16 cellular contexts compared by ENCODE assay signal in the genomic region with DNA sequence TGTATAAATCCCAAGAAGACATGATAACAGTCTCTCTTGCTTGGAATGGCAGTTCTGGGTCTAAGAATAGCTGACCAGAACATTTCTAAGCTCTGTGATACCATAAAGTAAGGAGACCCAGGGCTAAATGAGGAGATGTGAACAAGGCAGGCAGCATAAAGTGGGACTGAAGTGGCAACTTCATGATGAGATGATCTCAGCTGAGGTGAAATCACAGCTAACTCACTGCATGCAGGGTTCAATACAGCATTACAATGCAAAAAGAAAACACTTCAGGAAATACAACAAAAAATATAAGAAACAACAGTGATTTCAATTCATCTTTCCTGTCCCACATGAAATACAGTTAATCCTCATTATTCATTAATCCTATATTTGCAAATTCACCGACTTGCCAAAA. TPM values are rescaled to one million over a fixed set of nuclear protein-coding genes. Genes with fewer than 3 reads are reported as not detected.
"Had no signal": no experiment of that assay in that cellular context is flagged by ENCODE, and none has a peak within 500 bp of the region (broad histone marks: within the 10 kb centered on the region; RNA-seq: fewer than 3 reads in every experiment).

No MANE protein-coding gene starts in this region.

- DNase-seq: activated CD4-positive, alpha-beta memory T cell treated with anti-CD3 and anti-CD28 coated beads, Interleukin-2, amount 10 ng/mL, durations not matched to agents 7 days and 5 days; activated CD4-positive, alpha-beta T cell treated with anti-CD3 and anti-CD28 coated beads for 4 hours; activated effector memory CD4-positive, alpha-beta T cell treated with anti-CD3 and anti-CD28 coated beads, Interleukin-2, amount 50 U/mL, for 16 hours; activated T-cell treated with anti-CD3 and anti-CD28 coated beads, Interleukin-2, amount 50 U/mL, for 4 hours; caudate nucleus; colonic mucosa; hippocampal formation; left ventricle myocardium superior; psoas muscle; right lobe of liver; stimulated activated naive CD8-positive, alpha-beta T cell treated with anti-CD3 and anti-CD28 coated beads, Interleukin-15, Interleukin-2, amounts not matched to agents 100 U/mL and 50 U/mL, for 24 hours; transverse colon had no signal

- ATAC-seq: activated naive CD4-positive, alpha-beta T cell treated with anti-CD3 and anti-CD28 coated beads, Interleukin-2, amount 50 U/mL, for 72 hours; activated T-cell treated with anti-CD3 and anti-CD28 coated beads, Interleukin-2, amount 50 U/mL, for 4 hours; left ventricle myocardium superior; stimulated activated naive CD8-positive, alpha-beta T cell treated with anti-CD3 and anti-CD28 coated beads, Interleukin-15, Interleukin-2, amounts not matched to agents 100 U/mL and 50 U/mL, for 24 hours had no signal

- H3K27ac ChIP-seq: colonic mucosa, psoas muscle, right lobe of liver, transverse colon, vagina, VCaP had no signal

- H3K36me3 ChIP-seq: colonic mucosa had no signal

- H3K27me3 ChIP-seq: colonic mucosa, right lobe of liver, transverse colon, vagina had no signal

- H3K4me1 ChIP-seq: colonic mucosa, psoas muscle, transverse colon had no signal

- H3K9me3 ChIP-seq: colonic mucosa, psoas muscle, right lobe of liver, transverse colon, vagina had no signal

- H3K4me3 ChIP-seq: colonic mucosa, psoas muscle, right lobe of liver, transverse colon, vagina had no signal

RNA-seq across cellular contexts. Expression of gene GPR83, which starts 47.8 kb away (rescaled TPM):
- total RNA-seq: kidney epithelial cell, vagina had no signal
